ENCODE assay signal across 1 cellular context in the genomic region with DNA sequence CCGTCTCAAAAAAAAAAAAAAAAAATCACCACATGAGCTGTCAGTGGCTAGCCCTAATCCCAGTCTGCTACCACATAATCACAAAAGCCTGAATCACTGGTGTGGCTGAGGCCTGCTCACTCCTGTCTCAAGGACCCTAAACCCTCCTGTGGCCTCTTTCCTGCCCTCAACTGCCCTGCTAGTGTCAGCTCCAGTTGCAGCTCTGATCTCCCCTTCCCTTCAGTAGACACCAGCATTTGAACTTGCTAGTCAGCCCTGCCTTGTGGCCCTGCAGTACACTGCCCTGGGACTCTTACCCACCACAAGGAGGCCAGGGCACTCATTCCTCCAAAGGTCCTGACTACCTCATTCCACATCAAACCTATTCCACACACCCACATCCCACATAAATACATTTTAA.
TF ChIP-seq lines count a peak whose summit lies in the region.

No MANE protein-coding gene starts in this region.

TF ChIP-seq in HCT116, 20 proteins besides CTCF, POLR2A, EP300 and RAD21 (continued from another document):
- TF ChIP-seq ELF1 (IDR thresholded peaks at IDR 0.05; ENCODE audit: borderline replicate concordance, low read depth) (no peak), ZFX (IDR thresholded peaks at IDR 0.05) (no peak), SP1 (IDR thresholded peaks at IDR 0.05; ENCODE audit: low read depth) (no peak), SIN3A (IDR thresholded peaks at IDR 0.05; ENCODE audit: low read depth) (no peak), REST (IDR thresholded peaks at IDR 0.05; ENCODE audit: low read depth) (no peak), POLR2AphosphoS5 (IDR thresholded peaks at IDR 0.05; ENCODE audit: low read depth, low read length) (no peak), EGR1 (IDR thresholded peaks at IDR 0.05; ENCODE audit: low read depth) (no peak), FOSL1 (IDR thresholded peaks at IDR 0.05; ENCODE audit: low read depth) (no peak)
- TF ChIP-seq, protein P1, sequence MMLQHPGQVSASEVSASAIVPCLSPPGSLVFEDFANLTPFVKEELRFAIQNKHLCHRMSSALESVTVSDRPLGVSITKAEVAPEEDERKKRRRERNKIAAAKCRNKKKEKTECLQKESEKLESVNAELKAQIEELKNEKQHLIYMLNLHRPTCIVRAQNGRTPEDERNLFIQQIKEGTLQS (IDR thresholded peaks at IDR 0.05), result no peak
- TF ChIP-seq, protein P2, sequence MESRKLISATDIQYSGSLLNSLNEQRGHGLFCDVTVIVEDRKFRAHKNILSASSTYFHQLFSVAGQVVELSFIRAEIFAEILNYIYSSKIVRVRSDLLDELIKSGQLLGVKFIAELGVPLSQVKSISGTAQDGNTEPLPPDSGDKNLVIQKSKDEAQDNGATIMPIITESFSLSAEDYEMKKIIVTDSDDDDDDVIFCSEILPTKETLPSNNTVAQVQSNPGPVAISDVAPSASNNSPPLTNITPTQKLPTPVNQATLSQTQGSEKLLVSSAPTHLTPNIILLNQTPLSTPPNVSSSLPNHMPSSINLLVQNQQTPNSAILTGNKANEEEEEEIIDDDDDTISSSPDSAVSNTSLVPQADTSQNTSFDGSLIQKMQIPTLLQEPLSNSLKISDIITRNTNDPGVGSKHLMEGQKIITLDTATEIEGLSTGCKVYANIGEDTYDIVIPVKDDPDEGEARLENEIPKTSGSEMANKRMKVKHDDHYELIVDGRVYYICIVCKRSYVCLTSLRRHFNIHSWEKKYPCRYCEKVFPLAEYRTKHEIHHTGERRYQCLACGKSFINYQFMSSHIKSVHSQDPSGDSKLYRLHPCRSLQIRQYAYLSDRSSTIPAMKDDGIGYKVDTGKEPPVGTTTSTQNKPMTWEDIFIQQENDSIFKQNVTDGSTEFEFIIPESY (IDR thresholded peaks at IDR 0.05; ENCODE audit: extremely low read depth, insufficient replicate concordance, low read length), result no peak
